Comparison of ENCODE assay signal across 16 cellular contexts in the genomic region with DNA sequence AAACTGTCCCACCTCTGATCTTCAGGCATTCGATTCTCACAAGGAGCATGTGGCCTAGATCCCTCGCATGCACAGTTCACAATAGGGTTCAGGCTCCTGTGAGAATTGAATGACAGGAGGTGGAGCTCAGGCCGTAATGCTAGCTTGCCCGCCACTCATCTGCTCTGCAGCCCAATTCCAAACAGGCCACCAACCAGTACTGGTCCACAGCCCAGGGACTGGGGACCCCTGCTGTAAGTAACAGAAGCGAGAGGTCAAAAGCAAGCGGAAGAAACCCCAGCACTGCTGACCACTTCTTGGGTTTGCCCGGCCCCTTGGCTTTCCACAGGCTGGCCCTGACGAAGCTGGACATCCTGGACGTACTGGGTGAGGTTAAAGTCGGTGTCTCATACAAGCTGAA. TPM values are rescaled to one million over a fixed set of nuclear protein-coding genes. Genes with fewer than 3 reads are reported as not detected.
DNase-seq lines count a peak whose midpoint lies in the region; ATAC-seq and TF ChIP-seq lines count a peak whose summit lies in the region.
"Had no signal": no experiment of that assay in that cellular context is flagged by ENCODE, and none has a peak within 500 bp of the region (broad histone marks: within the 10 kb centered on the region; RNA-seq: fewer than 3 reads in every experiment).

No MANE protein-coding gene starts in this region.

- H3K36me3 ChIP-seq in ascending aorta (peaks cover 55 to 57% of the 10 kb centered on the region in 2 donors), gastrocnemius medialis (peaks cover 0 to 52% of the 10 kb centered on the region in 2 donors)
- H3K36me3 ChIP-seq in effector memory CD4-positive, alpha-beta T cell (ENCODE audit: control insufficient read depth, insufficient read depth, low read length): no peaks in the 10 kb centered on the region

- no peaks in the 10 kb centered on the region for H3K4me1 ChIP-seq in right cardiac atrium (ENCODE audit: control insufficient read depth, insufficient read depth, low read length)
- peaks cover 34 to 43% of the 10 kb centered on the region in 2 donors for H3K4me1 ChIP-seq in ascending aorta
- peaks cover 17 to 31% of the 10 kb centered on the region in 2 donors for H3K4me1 ChIP-seq in gastrocnemius medialis
- peaks cover 3% of the 10 kb centered on the region for H3K4me1 ChIP-seq in effector memory CD4-positive, alpha-beta T cell (ENCODE audit: control insufficient read depth, insufficient read depth, low read length, poor library complexity, severe bottlenecking)

- no peak overlapping the region for H3K4me3 ChIP-seq in right cardiac atrium (ENCODE audit: low read length)
- no peak overlapping the region for H3K4me3 ChIP-seq in ascending aorta
- no peak overlapping the region for H3K4me3 ChIP-seq in gastrocnemius medialis
- no peak overlapping the region for H3K4me3 ChIP-seq in effector memory CD4-positive, alpha-beta T cell (ENCODE audit: insufficient read depth, low read depth, low read length, poor library complexity, severe bottlenecking)

- intact Hi-C loops in right cardiac atrium (cut with DNase I): no loop called here
- intact Hi-C loops in Right ventricle myocardium superior (cut with DNase I): no loop called here
- intact Hi-C loops in ascending aorta (cut with DNase I): loop anchor here (10.0 kb wide), 1 partner anchor 900 kb away; a partner anchor contains a TSS
- intact Hi-C loops in gastrocnemius medialis (cut with DNase I; ENCODE audit: low total_unique reads): no loop called here

- no peak for TF ChIP-seq CTCF in ascending aorta (IDR thresholded peaks at IDR 0.05)
- no peak for TF ChIP-seq CTCF in gastrocnemius medialis (IDR thresholded peaks at IDR 0.05 in 4 of 5, conservative IDR thresholded peaks at IDR 0.05 in 1 of 5)

- 95% methylated on average over 10 of the region's 10 CpGs for WGBS in right cardiac atrium

- no peak for TF ChIP-seq POLR2A in gastrocnemius medialis (IDR thresholded peaks at IDR 0.05)

- H3K9me3 ChIP-seq in right cardiac atrium (ENCODE audit: control insufficient read depth, low read length) (no peaks in the 10 kb centered on the region), ascending aorta (no peaks in the 10 kb centered on the region), gastrocnemius medialis (no peaks in the 10 kb centered on the region)
- no peaks in the 10 kb centered on the region for H3K9me3 ChIP-seq in effector memory CD4-positive, alpha-beta T cell (ENCODE audit: control insufficient read depth, low read length)

- H3K27ac ChIP-seq in right cardiac atrium (ENCODE audit: low read length): no peak overlapping the region
- H3K27ac ChIP-seq in ascending aorta: peak overlapping the region; percentile 87 to 92
- H3K27ac ChIP-seq in gastrocnemius medialis: peak overlapping the region; percentile 91 to 96 (median 95)
- H3K27ac ChIP-seq in effector memory CD4-positive, alpha-beta T cell (ENCODE audit: insufficient read depth, low read length, poor library complexity, severe bottlenecking): no peak overlapping the region
- H3K27ac ChIP-seq: C4-2B, HL-60 had no signal

- no peaks in the 10 kb centered on the region for H3K27me3 ChIP-seq in right cardiac atrium (ENCODE audit: control insufficient read depth, insufficient read depth)
- no peaks in the 10 kb centered on the region for H3K27me3 ChIP-seq in ascending aorta
- H3K27me3 ChIP-seq in gastrocnemius medialis: no peaks in the 10 kb centered on the region
- H3K27me3 ChIP-seq in effector memory CD4-positive, alpha-beta T cell (replicated peaks; ENCODE audit: control insufficient read depth, insufficient read depth, low read length, poor library complexity, severe bottlenecking): no peaks in the 10 kb centered on the region

- in situ Hi-C loops in gastrocnemius medialis (cut with MboI; ENCODE audit: low sequenced_read_pairs in 4 of 4): no loop called here

- ATAC-seq in right cardiac atrium (no peak), Right ventricle myocardium superior (ENCODE audit: poor library complexity) (no peak), gastrocnemius medialis (no peak), HG03159 (IDR thresholded peaks at IDR 0.05; ENCODE audit: unreplicated experiment) (no peak)

- DNase-seq in right cardiac atrium (peak in 2 of 3 donors; percentile 10 to 26), Right ventricle myocardium superior (no peak), ascending aorta (ENCODE audit: low spot score in 2 of 2) (no peak), gastrocnemius medialis (no peak), AG08396 (ENCODE audit: low spot score) (no peak)
- no peak for DNase-seq in effector memory CD4-positive, alpha-beta T cell
- DNase-seq: ACHN; CD4-positive, alpha-beta memory T cell; COR-L47; DMS153; DND-41; GDM1; HCEC 1CT had no signal

RNA-seq across cellular contexts. Expression of a gene that starts 8.5 kb away (rescaled TPM):
- total RNA-seq in right cardiac atrium (10 to 100 TPM; 74.6 to 88.5 (median 85.1) TPM), Right ventricle myocardium superior (60.7 TPM), ascending aorta (410 TPM), gastrocnemius medialis (100 to 1,000 TPM; 228 to 357 (median 264) TPM)
- 201 TPM for polyA plus RNA-seq in right cardiac atrium

RNA-seq across cellular contexts. Expression of a gene that starts 20.5 kb away (rescaled TPM):
- 100 to 1,000 TPM; 156 to 212 (median 188) TPM for total RNA-seq in right cardiac atrium
- polyA plus RNA-seq in right cardiac atrium: 217 TPM
- total RNA-seq in Right ventricle myocardium superior: 215 TPM
- total RNA-seq in ascending aorta: 30.2 TPM
- total RNA-seq in gastrocnemius medialis: 100 to 1,000 TPM; 165 to 577 (median 232) TPM

RNA-seq across cellular contexts. Expression of a gene that starts 51.1 kb away (rescaled TPM):
- total RNA-seq in right cardiac atrium: 100 to 1,000 TPM; 120 to 154 (median 126) TPM
- polyA plus RNA-seq in right cardiac atrium: 101 TPM
- 120 TPM for total RNA-seq in Right ventricle myocardium superior
- 112 TPM for total RNA-seq in ascending aorta
- 10 to 100 TPM; 44.4 to 70.4 (median 57.0) TPM for total RNA-seq in gastrocnemius medialis

RNA-seq across cellular contexts. Expression of a gene that starts 55.1 kb away (rescaled TPM):
- total RNA-seq in right cardiac atrium: 10 to 100 TPM; 36.2 to 46.4 (median 42.3) TPM
- 36.6 TPM for polyA plus RNA-seq in right cardiac atrium
- total RNA-seq in Right ventricle myocardium superior: 28.3 TPM
- total RNA-seq in ascending aorta: 249 TPM
- total RNA-seq in gastrocnemius medialis: 10 to 100 TPM; 11.6 to 34.6 (median 19.7) TPM

RNA-seq across cellular contexts. Expression of a gene that starts 56.4 kb away (rescaled TPM):
- 1 to 10 TPM; 6.0 to 7.7 (median 6.6) TPM for total RNA-seq in right cardiac atrium
- 5.3 TPM for polyA plus RNA-seq in right cardiac atrium
- 5.0 TPM for total RNA-seq in Right ventricle myocardium superior
- 23.5 TPM for total RNA-seq in ascending aorta
- total RNA-seq in gastrocnemius medialis: 10 to 100 TPM in 3 of 4 donors, 1 to 10 TPM in 1; 2.4 to 20.8 (median 12.5) TPM

Comparison
In these comparisons a context has a peak if more than half of its experiments do, and no peak if none do; other contexts are left out.
1. DNase-seq: peak in right cardiac atrium (2 of 3); none in Right ventricle myocardium superior (single experiment), ascending aorta (0 of 2), gastrocnemius medialis (0 of 2), effector memory CD4-positive, alpha-beta T cell (0 of 3) and AG08396 (single experiment).
2. H3K27ac ChIP-seq: peak in ascending aorta (2 of 2) and gastrocnemius medialis (4 of 4); none in right cardiac atrium (single experiment) and effector memory CD4-positive, alpha-beta T cell (single experiment).